ENCODE assay signal across 20 cellular contexts in genomic region chr22:19134874-19135273, GRCh38. TPM values are rescaled to one million over a fixed set of nuclear protein-coding genes. Genes with fewer than 3 reads are reported as not detected.
A peak's percentile ranks its signal among the peaks of the same experiment; 100 is the strongest.
DNase-seq lines count a peak whose midpoint lies in the region; ATAC-seq, FAIRE-seq and TF ChIP-seq lines count a peak whose summit lies in the region.
"Had no signal": no experiment of that assay in that cellular context is flagged by ENCODE, and none has a peak within 500 bp of the region (broad histone marks: within the 10 kb centered on the region; RNA-seq: fewer than 3 reads in every experiment).

No MANE protein-coding gene starts in this region.

- no peaks in the 10 kb centered on the region for H3K4me1 ChIP-seq in heart right ventricle
- H3K4me1 ChIP-seq in K562 (replicated peaks in 1 of 2; ENCODE audit: control insufficient read depth in 2 of 2, insufficient read depth in 2 of 2, low read length in 2 of 2) = peaks cover 0 to 44% of the 10 kb centered on the region in 2 experiments; a peak in 1 of 5 replicates
- H3K4me1 ChIP-seq in spleen = no peaks in the 10 kb centered on the region
- H3K4me1 ChIP-seq: BE2C, HAP-1 had no signal

- H3K36me3 ChIP-seq in heart right ventricle (peaks cover 0 to 83% (median 58%) of the 10 kb centered on the region in 9 donors), K562 (ENCODE audit: control insufficient read depth, insufficient read depth, low read length) (peaks cover 83% of the 10 kb centered on the region), spleen (peaks cover 0 to 95% (median 76%) of the 10 kb centered on the region in 6 donors)

- H3K9me1 ChIP-seq in K562 (ENCODE audit: control insufficient read depth, insufficient read depth, low read length) = peaks cover 18% of the 10 kb centered on the region

- H4K20me1 ChIP-seq in K562 (replicated peaks; ENCODE audit: control insufficient read depth, insufficient read depth, low read length) = peaks cover 10% of the 10 kb centered on the region; the same call in 1 of the 2 replicates

- no TSS peak for BruUV-seq in K562 (replicated peaks; lab: Mats Ljungman, UMichigan)

- H3K4me1 Mint-ChIP-seq in activated naive CD8-positive, alpha-beta T cell treated with anti-CD3 and anti-CD28 coated beads for 36 hours = peaks cover 2% of the 10 kb centered on the region
- H3K4me1 Mint-ChIP-seq: CD4-positive, CD25-positive, alpha-beta regulatory T cell had no signal

- no peak for FAIRE-seq in K562 (lab: Jason Lieb, UNC)
- FAIRE-seq: G401.6, GM12891, GM19239 had no signal

- H3K27me3 ChIP-seq in heart right ventricle = no peaks in the 10 kb centered on the region
- no peaks in the 10 kb centered on the region for H3K27me3 ChIP-seq in K562 (ENCODE audit: control insufficient read depth in 2 of 2, insufficient read depth in 2 of 2, low read length in 2 of 2)
- H3K27me3 ChIP-seq in spleen (replicated peaks in 1 of 7) = no peaks in the 10 kb centered on the region
- H3K27me3 ChIP-seq: BE2C had no signal

- H3K27ac ChIP-seq in heart right ventricle (no peak overlapping the region), K562 (ENCODE audit: extremely low read depth, low read depth, low read length) (no peak overlapping the region), spleen (no peak overlapping the region)

- POLR2A ChIA-PET in K562 (lab: Yijun Ruan, JAX) = interaction anchor here (0.8 to 3.8 kb wide), 7 partner anchors 9 to 589 kb away, joined by 3 to 31 read pairs (median 5); partner anchors contain the start of genes DGCR2 and ESS2

- no peak overlapping the region for H2AFZ ChIP-seq in K562 (ENCODE audit: low read depth, low read length)

- intact Hi-C loops in Right ventricle myocardium inferior (cut with DNase I) = no loop called here
- intact Hi-C loops in heart right ventricle (cut with DNase I) = no loop called here
- intact Hi-C loops in K562 (cut with micrococcal nuclease) = loop anchor here (10.0 kb wide), 1 partner anchor 60 kb away; no protein-coding TSS in a partner anchor
- intact Hi-C loops in spleen (cut with DNase I; ENCODE audit: low total_unique reads) = no loop called here

- H3K4me3 Mint-ChIP-seq in activated naive CD8-positive, alpha-beta T cell treated with anti-CD3 and anti-CD28 coated beads for 36 hours = no peak overlapping the region
- H3K4me3 Mint-ChIP-seq: CD4-positive, CD25-positive, alpha-beta regulatory T cell; CD8-positive, alpha-beta memory T cell had no signal

- TF ChIP-seq EP300 in K562 (IDR thresholded peaks at IDR 0.05; ENCODE audit: low read length) = no peak

- in situ Hi-C loops in K562 (cut with MboI) = no loop called here

- no peaks in the 10 kb centered on the region for H3K9me3 Mint-ChIP-seq in activated naive CD8-positive, alpha-beta T cell treated with anti-CD3 and anti-CD28 coated beads for 36 hours
- H3K9me3 Mint-ChIP-seq: CD4-positive, CD25-positive, alpha-beta regulatory T cell; CD8-positive, alpha-beta memory T cell had no signal

- no peak overlapping the region for H3K27ac Mint-ChIP-seq in activated naive CD8-positive, alpha-beta T cell treated with anti-CD3 and anti-CD28 coated beads for 36 hours

- CTCF ChIA-PET in K562 (lab: Yijun Ruan, JAX; ENCODE audit: low intra/inter-chr PET ratio) = no interaction called here

- H3K4me2 ChIP-seq in K562 (ENCODE audit: insufficient read depth, low read length) = no peak overlapping the region

- DNase-seq in Right ventricle myocardium inferior (ENCODE audit: missing footprints) = peak; percentile 63
- no peak for DNase-seq in heart right ventricle
- DNase-seq in K562 (ENCODE audit: extremely low read depth in 1 of 4, low spot score in 3 of 4) = no peak
- DNase-seq in spleen = peak; percentile 59
- DNase-seq in activated naive CD8-positive, alpha-beta T cell treated with anti-CD3 and anti-CD28 coated beads for 36 hours = no peak
- DNase-seq: 8988T; BE2C; C1 segment of cervical spinal cord; CD4-positive, CD25-positive, alpha-beta regulatory T cell; CD8-positive, alpha-beta memory T cell; COR-L47; DMS 273 treated with DMSO at 0.1 percent for 48 hours; KBM-7 had no signal

- TF ChIP-seq CTCF in heart right ventricle (IDR thresholded peaks at IDR 0.05) = no peak
- no peak for TF ChIP-seq CTCF in K562 (IDR thresholded peaks at IDR 0.05 in 2 of 3, conservative IDR thresholded peaks at IDR 0.05 in 1 of 3; ENCODE audit: insufficient read depth in 2 of 3, low read depth in 1 of 3, low read length in 3 of 3)
- no peak for TF ChIP-seq CTCF in spleen (IDR thresholded peaks at IDR 0.05 in 8 of 11, conservative IDR thresholded peaks at IDR 0.05 in 3 of 11)

- H3K79me2 ChIP-seq in K562 (ENCODE audit: control insufficient read depth, insufficient read depth, low read length) = no peaks in the 10 kb centered on the region

- no peak for ATAC-seq in Right ventricle myocardium inferior
- no peak for ATAC-seq in heart right ventricle
- ATAC-seq in K562 = no peak
- ATAC-seq in HG03520 (IDR thresholded peaks at IDR 0.05; ENCODE audit: unreplicated experiment) = no peak

- no peaks in the 10 kb centered on the region for H3K27me3 Mint-ChIP-seq in activated naive CD8-positive, alpha-beta T cell treated with anti-CD3 and anti-CD28 coated beads for 36 hours
- H3K27me3 Mint-ChIP-seq: CD4-positive, CD25-positive, alpha-beta regulatory T cell; CD8-positive, alpha-beta memory T cell had no signal

- no peak for TF ChIP-seq RAD21 in K562 (CRISPR knock-in tag; conservative IDR thresholded peaks at IDR 0.05 in 1 of 2, IDR thresholded peaks at IDR 0.05 in 1 of 2)

- WGBS in heart right ventricle, 2 donors = 90 to 93% methylated on average over 18 of the region's 18 CpGs
- WGBS in K562 (ENCODE audit: insufficient coverage, low coverage, missing lambda C conversion rate) = 94% methylated on average over 18 of the region's 18 CpGs
- 88 to 96% (median 91%) methylated on average over 17 to 18 of the region's 18 CpGs for WGBS in spleen, 5 donors

- H3K36me3 Mint-ChIP-seq in activated naive CD8-positive, alpha-beta T cell treated with anti-CD3 and anti-CD28 coated beads for 36 hours = peaks cover 17% of the 10 kb centered on the region

- peak overlapping the region in 1 of 2 experiments; percentile 39; a peak in 2 of 4 replicates for H3K9ac ChIP-seq in K562 (ENCODE audit: insufficient read depth in 1 of 2, low read depth in 2 of 2, low read length in 2 of 2)

- H3K9me3 ChIP-seq in heart right ventricle (no peaks in the 10 kb centered on the region), K562 (replicated peaks; ENCODE audit: control insufficient read depth, insufficient read depth, low read depth, low read length) (no peaks in the 10 kb centered on the region), spleen (no peaks in the 10 kb centered on the region)
- H3K9me3 ChIP-seq: BE2C, HAP-1 had no signal

- no peak for TF ChIP-seq POLR2A in K562 (conservative IDR thresholded peaks at IDR 0.05)
- TF ChIP-seq POLR2A in spleen (IDR thresholded peaks at IDR 0.05) = no peak

- H3K4me3 ChIP-seq in heart right ventricle (no peak overlapping the region), K562 (no peak overlapping the region), spleen (no peak overlapping the region)
- H3K4me3 ChIP-seq: HAP-1 had no signal

RNA-seq across cellular contexts. Expression of gene TSSK2, which starts 3.8 kb away (rescaled TPM):
- total RNA-seq in Right ventricle myocardium inferior (not detected), heart right ventricle (under 1 TPM in 1 of 10 donors, not detected in 9; 0.19 TPM), K562 (2014; rRNA removed) (not detected in 2 replicates), K562 (2014; rRNA removed; fragmentation: Illumina TruSeq; extraction: Trizol) (not detected in 2 replicates), K562 (2015; rRNA removed; fragmentation: Illumina TruSeq; extraction: Trizol) (not detected in 2 replicates), K562 (2021) (not detected in 2 replicates), spleen (not detected)
- polyA plus RNA-seq in heart right ventricle (under 1 TPM; 0.14 to 0.37 TPM), K562 (2011; rRNA removed) (not detected in 2 replicates), K562 (2014; fragmentation: Illumina TruSeq; extraction: Trizol) (not detected in 2 replicates), K562 (2014; fragmentation: Nextera tagmentation; extraction: Ambion mirVana) (not detected), K562 (2014; rRNA removed) (0.04 TPM in 1 of 2 replicates, not detected in the other), spleen (under 1 TPM in 2 of 3 donors, not detected in 1; 0.03 to 0.06 TPM)
- 0.21 TPM in 1 of 2 replicates, not detected in the other for total RNA-seq in K562 (2011; cell fraction: chromatin; rRNA removed; ENCODE audit: low replicate concordance)
- not detected in 2 replicates for total RNA-seq in K562 (2011; cell fraction: nucleolus; rRNA removed)
- total RNA-seq in K562 (2011; cell fraction: nucleoplasm; rRNA removed) = 0.22 TPM in 1 of 2 replicates, not detected in the other
- 0.04 TPM in 1 of 2 replicates, not detected in the other for polyA plus RNA-seq in K562 (2011; cell fraction: cytosol; rRNA removed)
- polyA plus RNA-seq in K562 (2011; cell fraction: nucleus; rRNA removed) = 0.10 TPM in 1 of 2 replicates, not detected in the other
- not detected in 2 replicates for polyA plus RNA-seq in K562 (2012)
- polyA minus RNA-seq in K562 (2011; rRNA and poly(A)+ RNA removed) = not detected in 2 replicates
- not detected in 2 replicates for polyA minus RNA-seq in K562 (2011; cell fraction: cytosol; rRNA and poly(A)+ RNA removed)
- polyA minus RNA-seq in K562 (2011; cell fraction: nucleus; rRNA and poly(A)+ RNA removed) = not detected in 2 replicates
- not detected for total RNA-seq in activated naive CD8-positive, alpha-beta T cell treated with anti-CD3 and anti-CD28 coated beads for 36 hours
- total RNA-seq: CD4-positive, CD25-positive, alpha-beta regulatory T cell; CD8-positive, alpha-beta memory T cell; H4; HT-29 had no signal
- polyA plus RNA-seq: CD4-positive, CD25-positive, alpha-beta regulatory T cell; CD8-positive, alpha-beta memory T cell had no signal

RNA-seq across cellular contexts. Expression of gene ESS2, which starts 9.6 kb away (rescaled TPM):
- total RNA-seq in Right ventricle myocardium inferior = 8.8 TPM
- total RNA-seq in heart right ventricle = 10 to 100 TPM in 3 of 10 donors, 1 to 10 TPM in 7; 7.5 to 11.5 (median 9.2) TPM
- polyA plus RNA-seq in heart right ventricle = 10 to 100 TPM; 12.4 to 14.3 TPM
- 22.9 and 43.9 TPM in 2 replicates for total RNA-seq in K562 (2011; cell fraction: chromatin; rRNA removed; ENCODE audit: low replicate concordance)
- total RNA-seq in K562 (2011; cell fraction: nucleolus; rRNA removed) = 30.7 and 33.7 TPM in 2 replicates
- total RNA-seq in K562 (2011; cell fraction: nucleoplasm; rRNA removed) = 20.2 and 27.2 TPM in 2 replicates
- 42.5 and 47.4 TPM in 2 replicates for total RNA-seq in K562 (2014; rRNA removed)
- total RNA-seq in K562 (2014; rRNA removed; fragmentation: Illumina TruSeq; extraction: Trizol) = 9.4 and 10.7 TPM in 2 replicates
- 28.3 and 30.9 TPM in 2 replicates for total RNA-seq in K562 (2015; rRNA removed; fragmentation: Illumina TruSeq; extraction: Trizol)
- 51.3 and 52.8 TPM in 2 replicates for total RNA-seq in K562 (2021)
- polyA plus RNA-seq in K562 (2011; rRNA removed) = 26.8 and 44.0 TPM in 2 replicates
- polyA plus RNA-seq in K562 (2011; cell fraction: cytosol; rRNA removed) = 44.3 and 59.3 TPM in 2 replicates
- polyA plus RNA-seq in K562 (2011; cell fraction: nucleus; rRNA removed) = 50.0 and 63.7 TPM in 2 replicates
- 34.4 and 35.2 TPM in 2 replicates for polyA plus RNA-seq in K562 (2012)
- polyA plus RNA-seq in K562 (2014; fragmentation: Illumina TruSeq; extraction: Trizol) = 23.6 and 41.0 TPM in 2 replicates
- polyA plus RNA-seq in K562 (2014; fragmentation: Nextera tagmentation; extraction: Ambion mirVana) = 1 to 10 TPM in 1 of 2 experiments, under 1 TPM in 1; 0.70 to 1.9 TPM
- polyA plus RNA-seq in K562 (2014; rRNA removed) = 47.1 and 58.1 TPM in 2 replicates
- polyA minus RNA-seq in K562 (2011; rRNA and poly(A)+ RNA removed) = 11.3 and 13.6 TPM in 2 replicates
- polyA minus RNA-seq in K562 (2011; cell fraction: cytosol; rRNA and poly(A)+ RNA removed) = 16.3 and 30.8 TPM in 2 replicates
- polyA minus RNA-seq in K562 (2011; cell fraction: nucleus; rRNA and poly(A)+ RNA removed) = 11.7 and 24.3 TPM in 2 replicates
- 10 to 100 TPM; 13.4 to 21.3 (median 16.4) TPM for total RNA-seq in spleen
- polyA plus RNA-seq in spleen = 10 to 100 TPM; 13.2 to 17.3 (median 16.9) TPM
- total RNA-seq in activated naive CD8-positive, alpha-beta T cell treated with anti-CD3 and anti-CD28 coated beads for 36 hours = 10 to 100 TPM; 16.8 to 18.0 TPM

RNA-seq across cellular contexts. Expression of gene DGCR2, which starts 12.7 kb away (rescaled TPM):
- total RNA-seq in Right ventricle myocardium inferior (29.9 TPM), heart right ventricle (10 to 100 TPM; 27.0 to 58.0 (median 42.2) TPM), K562 (2014; rRNA removed) (62.9 and 79.7 TPM in 2 replicates), K562 (2014; rRNA removed; fragmentation: Illumina TruSeq; extraction: Trizol) (25.0 and 31.7 TPM in 2 replicates), K562 (2015; rRNA removed; fragmentation: Illumina TruSeq; extraction: Trizol) (52.2 and 56.7 TPM in 2 replicates), K562 (2021) (101 and 103 TPM in 2 replicates), spleen (10 to 100 TPM; 40.4 to 60.7 (median 51.3) TPM)
- polyA plus RNA-seq in heart right ventricle (10 to 100 TPM; 17.0 to 28.5 TPM), K562 (2011; rRNA removed) (45.6 and 65.3 TPM in 2 replicates), K562 (2014; fragmentation: Illumina TruSeq; extraction: Trizol) (56.7 and 59.7 TPM in 2 replicates), K562 (2014; fragmentation: Nextera tagmentation; extraction: Ambion mirVana) (under 1 TPM; 0.69 to 0.70 TPM), K562 (2014; rRNA removed) (54.1 and 56.4 TPM in 2 replicates), spleen (10 to 100 TPM in 2 of 3 donors, 1 to 10 TPM in 1; 9.5 to 26.0 (median 11.8) TPM)
- 104 and 237 TPM in 2 replicates for total RNA-seq in K562 (2011; cell fraction: chromatin; rRNA removed; ENCODE audit: low replicate concordance)
- total RNA-seq in K562 (2011; cell fraction: nucleolus; rRNA removed) = 233 and 250 TPM in 2 replicates
- 163 and 192 TPM in 2 replicates for total RNA-seq in K562 (2011; cell fraction: nucleoplasm; rRNA removed)
- polyA plus RNA-seq in K562 (2011; cell fraction: cytosol; rRNA removed) = 87.9 and 92.8 TPM in 2 replicates
- 96.5 and 99.6 TPM in 2 replicates for polyA plus RNA-seq in K562 (2011; cell fraction: nucleus; rRNA removed)
- polyA plus RNA-seq in K562 (2012) = 68.2 and 87.4 TPM in 2 replicates
- 59.4 and 60.5 TPM in 2 replicates for polyA minus RNA-seq in K562 (2011; rRNA and poly(A)+ RNA removed)
- 76.8 and 101 TPM in 2 replicates for polyA minus RNA-seq in K562 (2011; cell fraction: cytosol; rRNA and poly(A)+ RNA removed)
- polyA minus RNA-seq in K562 (2011; cell fraction: nucleus; rRNA and poly(A)+ RNA removed) = 59.6 and 106 TPM in 2 replicates
- 10 to 100 TPM; 20.5 to 22.2 TPM for total RNA-seq in activated naive CD8-positive, alpha-beta T cell treated with anti-CD3 and anti-CD28 coated beads for 36 hours

RNA-seq across cellular contexts. Expression of gene GSC2, which starts 15.2 kb away (rescaled TPM):
- total RNA-seq in Right ventricle myocardium inferior (not detected), heart right ventricle (not detected), K562 (2014; rRNA removed) (not detected in 2 replicates), K562 (2014; rRNA removed; fragmentation: Illumina TruSeq; extraction: Trizol) (not detected in 2 replicates), K562 (2015; rRNA removed; fragmentation: Illumina TruSeq; extraction: Trizol) (not detected in 2 replicates), K562 (2021) (not detected in 2 replicates), spleen (not detected)
- polyA plus RNA-seq in heart right ventricle (not detected), K562 (2011; rRNA removed) (not detected in 2 replicates), K562 (2014; fragmentation: Illumina TruSeq; extraction: Trizol) (not detected in 2 replicates), K562 (2014; fragmentation: Nextera tagmentation; extraction: Ambion mirVana) (not detected), K562 (2014; rRNA removed) (not detected in 2 replicates), spleen (not detected)
- not detected in 2 replicates for total RNA-seq in K562 (2011; cell fraction: chromatin; rRNA removed; ENCODE audit: low replicate concordance)
- not detected in 2 replicates for total RNA-seq in K562 (2011; cell fraction: nucleolus; rRNA removed)
- not detected in 2 replicates for total RNA-seq in K562 (2011; cell fraction: nucleoplasm; rRNA removed)
- not detected in 2 replicates for polyA plus RNA-seq in K562 (2011; cell fraction: cytosol; rRNA removed)
- polyA plus RNA-seq in K562 (2011; cell fraction: nucleus; rRNA removed) = not detected in 2 replicates
- polyA plus RNA-seq in K562 (2012) = not detected in 2 replicates
- not detected in 2 replicates for polyA minus RNA-seq in K562 (2011; rRNA and poly(A)+ RNA removed)
- polyA minus RNA-seq in K562 (2011; cell fraction: cytosol; rRNA and poly(A)+ RNA removed) = not detected in 2 replicates
- not detected in 2 replicates for polyA minus RNA-seq in K562 (2011; cell fraction: nucleus; rRNA and poly(A)+ RNA removed)
- total RNA-seq in activated naive CD8-positive, alpha-beta T cell treated with anti-CD3 and anti-CD28 coated beads for 36 hours = not detected
- total RNA-seq: CD4-positive, CD25-positive, alpha-beta regulatory T cell; CD8-positive, alpha-beta memory T cell; H4; HT-29 had no signal
- polyA plus RNA-seq: CD4-positive, CD25-positive, alpha-beta regulatory T cell; CD8-positive, alpha-beta memory T cell had no signal

RNA-seq across cellular contexts. Expression of gene SLC25A1, which starts 43.7 kb away (rescaled TPM):
- total RNA-seq in Right ventricle myocardium inferior = 28.7 TPM
- 10 to 100 TPM; 14.8 to 29.1 (median 19.9) TPM for total RNA-seq in heart right ventricle
- 10 to 100 TPM; 23.1 to 31.9 TPM for polyA plus RNA-seq in heart right ventricle
- total RNA-seq in K562 (2011; cell fraction: chromatin; rRNA removed; ENCODE audit: low replicate concordance) = 34.4 and 107 TPM in 2 replicates
- total RNA-seq in K562 (2011; cell fraction: nucleolus; rRNA removed) = 114 and 122 TPM in 2 replicates
- total RNA-seq in K562 (2011; cell fraction: nucleoplasm; rRNA removed) = 76.8 and 81.5 TPM in 2 replicates
- total RNA-seq in K562 (2014; rRNA removed) = 329 and 469 TPM in 2 replicates
- total RNA-seq in K562 (2014; rRNA removed; fragmentation: Illumina TruSeq; extraction: Trizol) = 54.3 and 89.6 TPM in 2 replicates
- total RNA-seq in K562 (2015; rRNA removed; fragmentation: Illumina TruSeq; extraction: Trizol) = 109 and 119 TPM in 2 replicates
- total RNA-seq in K562 (2021) = 399 and 408 TPM in 2 replicates
- 110 and 216 TPM in 2 replicates for polyA plus RNA-seq in K562 (2011; rRNA removed)
- 329 and 368 TPM in 2 replicates for polyA plus RNA-seq in K562 (2011; cell fraction: cytosol; rRNA removed)
- 294 and 343 TPM in 2 replicates for polyA plus RNA-seq in K562 (2011; cell fraction: nucleus; rRNA removed)
- 272 and 330 TPM in 2 replicates for polyA plus RNA-seq in K562 (2012)
- polyA plus RNA-seq in K562 (2014; fragmentation: Illumina TruSeq; extraction: Trizol) = 183 and 239 TPM in 2 replicates
- polyA plus RNA-seq in K562 (2014; fragmentation: Nextera tagmentation; extraction: Ambion mirVana) = 10 to 100 TPM; 11.0 to 23.7 TPM
- polyA plus RNA-seq in K562 (2014; rRNA removed) = 248 and 262 TPM in 2 replicates
- polyA minus RNA-seq in K562 (2011; rRNA and poly(A)+ RNA removed) = 64.7 and 77.1 TPM in 2 replicates
- 103 and 287 TPM in 2 replicates for polyA minus RNA-seq in K562 (2011; cell fraction: cytosol; rRNA and poly(A)+ RNA removed)
- polyA minus RNA-seq in K562 (2011; cell fraction: nucleus; rRNA and poly(A)+ RNA removed) = 46.3 and 88.1 TPM in 2 replicates
- 10 to 100 TPM; 32.5 to 47.5 (median 36.0) TPM for total RNA-seq in spleen
- 10 to 100 TPM; 23.5 to 59.7 (median 26.1) TPM for polyA plus RNA-seq in spleen
- total RNA-seq in activated naive CD8-positive, alpha-beta T cell treated with anti-CD3 and anti-CD28 coated beads for 36 hours = 10 to 100 TPM; 47.9 to 53.8 TPM

Comparison
In these comparisons a context has a peak if more than half of its experiments do, and no peak if none do; other contexts are left out.
1. DNase-seq: peak in Right ventricle myocardium inferior (single experiment) and spleen (single experiment); none in heart right ventricle (0 of 2), K562 (0 of 4) and activated naive CD8-positive, alpha-beta T cell treated with anti-CD3 and anti-CD28 coated beads for 36 hours (single experiment).